17 cellular contexts compared by ENCODE assay signal in the genomic region with DNA sequence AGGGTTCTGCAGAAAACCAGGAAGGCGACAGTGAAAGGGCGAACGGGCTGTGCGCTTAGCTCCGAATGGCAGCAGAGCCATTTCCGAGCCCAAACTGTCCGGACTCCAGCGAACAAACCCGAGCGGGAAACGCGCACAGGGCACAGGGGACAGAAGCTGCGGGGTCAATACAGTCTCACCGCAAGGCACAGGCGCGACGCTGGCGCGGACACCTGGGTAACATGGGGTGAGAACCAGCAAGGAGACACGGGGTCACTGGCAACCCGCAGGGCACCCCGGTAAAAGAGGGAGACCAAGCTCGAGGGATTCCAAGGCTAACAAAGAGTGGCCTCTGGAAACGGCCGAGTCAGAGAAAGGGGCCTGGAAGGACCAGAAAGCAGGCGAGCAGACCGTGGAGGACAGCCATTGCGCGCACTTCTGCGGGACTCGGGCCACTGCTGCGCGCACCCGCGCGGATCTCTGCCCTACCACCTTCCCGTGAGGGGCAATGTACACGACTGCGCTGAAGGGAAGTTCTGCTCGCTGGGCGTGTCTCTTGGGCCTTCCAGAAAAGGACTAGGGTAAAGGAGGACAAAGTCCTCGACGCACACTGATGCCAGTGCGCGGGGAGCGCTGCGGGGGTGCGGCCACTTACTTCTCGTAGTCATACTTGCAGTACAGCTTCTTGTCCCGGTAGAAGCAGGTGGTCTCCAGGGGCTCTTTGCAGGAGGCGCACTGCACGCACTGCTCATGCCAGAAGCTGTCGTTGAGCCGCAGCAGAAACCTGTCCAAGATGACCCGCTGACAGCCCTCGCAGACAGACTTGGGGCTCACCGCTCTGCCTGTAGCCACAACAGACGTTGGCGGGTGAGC. TPM values are rescaled to one million over a fixed set of nuclear protein-coding genes. Genes with fewer than 3 reads are reported as not detected.
A peak's percentile ranks its signal among the peaks of the same experiment; 100 is the strongest.
DNase-seq lines count a peak whose midpoint lies in the region; ATAC-seq and TF ChIP-seq lines count a peak whose summit lies in the region.
"Had no signal": no experiment of that assay in that cellular context is flagged by ENCODE, and none has a peak within 500 bp of the region (broad histone marks: within the 10 kb centered on the region; RNA-seq: fewer than 3 reads in every experiment).

No MANE protein-coding gene starts in this region.

- no peak overlapping the region for H3K4me3 Mint-ChIP-seq in activated naive CD4-positive, alpha-beta T cell treated with anti-CD3 and anti-CD28 coated beads, Interleukin-2, amount 10 ng/mL, durations not matched to agents 7 days and 5 days
- peak overlapping the region; percentile 69 for H3K4me3 Mint-ChIP-seq in WTC11
- H3K4me3 Mint-ChIP-seq: activated naive CD8-positive, alpha-beta T cell treated with anti-CD3 and anti-CD28 coated beads for 36 hours; memory B cell had no signal

- no peak overlapping the region for H3K27ac ChIP-seq in suprapubic skin
- no peak overlapping the region for H3K27ac ChIP-seq in PC-9
- H3K27ac ChIP-seq: heart right ventricle, KMS-11 had no signal

- no peak for DNase-seq in activated naive CD4-positive, alpha-beta T cell treated with anti-CD3 and anti-CD28 coated beads, Interleukin-2, amount 10 ng/mL, durations not matched to agents 7 days and 5 days
- no peak for DNase-seq in activated naive CD4-positive, alpha-beta T cell (lab: John Stamatoyannopoulos, UW)
- DNase-seq in WTC11 (ENCODE audit: low spot score) (peak; percentile 50), left kidney (ENCODE audit: low read depth, low spot score) (peak; percentile 56), suprapubic skin (ENCODE audit: low spot score in 2 of 2) (no peak), HPDE6-E6E7 (ENCODE audit: extremely low spot score) (no peak), PC-9 (no peak)
- DNase-seq in stimulated activated CD8-positive, alpha-beta memory T cell treated with anti-CD3 and anti-CD28 coated beads, Interleukin-4, amount 100 ng/mL, for 48 hours = no peak
- DNase-seq: activated naive CD8-positive, alpha-beta T cell treated with anti-CD3 and anti-CD28 coated beads for 36 hours; DMS153; heart right ventricle; NCI-H510A; T1000 had no signal

- no peaks in the 10 kb centered on the region for H3K9me3 Mint-ChIP-seq in activated naive CD4-positive, alpha-beta T cell treated with anti-CD3 and anti-CD28 coated beads, Interleukin-2, amount 10 ng/mL, durations not matched to agents 7 days and 5 days
- H3K9me3 Mint-ChIP-seq in WTC11 = no peaks in the 10 kb centered on the region
- H3K9me3 Mint-ChIP-seq: activated naive CD8-positive, alpha-beta T cell treated with anti-CD3 and anti-CD28 coated beads for 36 hours; memory B cell had no signal

- peak; percentile 11 for ATAC-seq in WTC11
- ATAC-seq: esophagus mucosa had no signal

- no peaks in the 10 kb centered on the region for H4K20me1 ChIP-seq in PC-9 (ENCODE audit: insufficient read depth)

- 23% methylated on average over 46 of the region's 59 CpGs for WGBS in suprapubic skin

- H3K27me3 ChIP-seq in suprapubic skin (peaks cover 98% of the 10 kb centered on the region), PC-9 (ENCODE audit: insufficient read depth, low read depth) (peaks cover 34% of the 10 kb centered on the region)

- H3K27me3 Mint-ChIP-seq in activated naive CD4-positive, alpha-beta T cell treated with anti-CD3 and anti-CD28 coated beads, Interleukin-2, amount 10 ng/mL, durations not matched to agents 7 days and 5 days = peaks cover 91% of the 10 kb centered on the region
- H3K27me3 Mint-ChIP-seq in WTC11 (ENCODE audit: low read depth) = peaks cover 95% of the 10 kb centered on the region

- no peaks in the 10 kb centered on the region for H3F3A ChIP-seq in PC-9 (ENCODE audit: insufficient read depth, low read depth)

- H3K4me1 ChIP-seq in suprapubic skin (peaks cover 45% of the 10 kb centered on the region), PC-9 (replicated peaks; ENCODE audit: insufficient read depth) (no peaks in the 10 kb centered on the region)

- peak overlapping the region; percentile 76 for H3K27ac Mint-ChIP-seq in activated naive CD4-positive, alpha-beta T cell treated with anti-CD3 and anti-CD28 coated beads, Interleukin-2, amount 10 ng/mL, durations not matched to agents 7 days and 5 days
- H3K27ac Mint-ChIP-seq in WTC11 = no peak overlapping the region
- H3K27ac Mint-ChIP-seq: activated naive CD8-positive, alpha-beta T cell treated with anti-CD3 and anti-CD28 coated beads for 36 hours; memory B cell had no signal

- no TSS peak for BruUV-seq in PC-9 (replicated peaks; lab: Mats Ljungman, UMichigan)

- CTCF ChIA-PET in activated naive CD4-positive, alpha-beta T cell treated with anti-CD3 and anti-CD28 coated beads, Interleukin-2, amount 10 ng/mL, durations not matched to agents 7 days and 5 days (lab: Charles Lee) = interaction anchor here (0.6 to 4.1 kb wide), 2 partner anchors 16 kb away, joined by 3 to 30 read pairs; no protein-coding TSS in a partner anchor
- CTCF ChIA-PET in WTC11 (lab: Charles Lee) = interaction anchor here (1.0 to 7.9 kb wide), 5 partner anchors 8 to 223 kb away, joined by 3 to 137 read pairs (median 7); no protein-coding TSS in a partner anchor
- CTCF ChIA-PET in PC-9 (lab: Charles Lee) = no interaction called here

- no peak for TF ChIP-seq EP300 in suprapubic skin (IDR thresholded peaks at IDR 0.05)

- intact Hi-C loops in PC-9 (cut with micrococcal nuclease; ENCODE audit: unreplicated experiment) = no loop called here

- H3K4me1 Mint-ChIP-seq in activated naive CD4-positive, alpha-beta T cell treated with anti-CD3 and anti-CD28 coated beads, Interleukin-2, amount 10 ng/mL, durations not matched to agents 7 days and 5 days = peaks cover 7% of the 10 kb centered on the region
- peaks cover 80% of the 10 kb centered on the region for H3K4me1 Mint-ChIP-seq in WTC11

- no peaks in the 10 kb centered on the region for H3K9me2 ChIP-seq in PC-9 (ENCODE audit: insufficient read depth)

- TF ChIP-seq POLR2A in suprapubic skin (IDR thresholded peaks at IDR 0.05) = no peak

- H3K4me2 ChIP-seq in PC-9 = no peak overlapping the region
- H3K4me2 ChIP-seq: KMS-11 had no signal

- H3K79me2 ChIP-seq in PC-9 (ENCODE audit: low read depth) = no peaks in the 10 kb centered on the region

- H3K9me3 ChIP-seq in suprapubic skin = no peaks in the 10 kb centered on the region
- H3K9me3 ChIP-seq in PC-9 (ENCODE audit: insufficient read depth, low read depth) = no peaks in the 10 kb centered on the region
- H3K9me3 ChIP-seq: heart right ventricle had no signal

- H2AFZ ChIP-seq in PC-9 = no peak overlapping the region

- H3K4me3 ChIP-seq in suprapubic skin = peak overlapping the region; percentile 8
- no peak overlapping the region for H3K4me3 ChIP-seq in PC-9

- POLR2A ChIA-PET in WTC11 (lab: Charles Lee) (no interaction called here), PC-9 (lab: Charles Lee; ENCODE audit: unreplicated experiment) (no interaction called here)

- no peaks in the 10 kb centered on the region for H3K36me3 ChIP-seq in suprapubic skin
- H3K36me3 ChIP-seq in PC-9 (ENCODE audit: low read depth) = no peaks in the 10 kb centered on the region
- H3K36me3 ChIP-seq: heart right ventricle had no signal

- no peaks in the 10 kb centered on the region for H3K36me3 Mint-ChIP-seq in activated naive CD4-positive, alpha-beta T cell treated with anti-CD3 and anti-CD28 coated beads, Interleukin-2, amount 10 ng/mL, durations not matched to agents 7 days and 5 days
- H3K36me3 Mint-ChIP-seq in WTC11 = no peaks in the 10 kb centered on the region
- H3K36me3 Mint-ChIP-seq: activated naive CD8-positive, alpha-beta T cell treated with anti-CD3 and anti-CD28 coated beads for 36 hours; memory B cell had no signal

- TF ChIP-seq CTCF in WTC11 (IDR thresholded peaks at IDR 0.05) (no peak), suprapubic skin (IDR thresholded peaks at IDR 0.05) (no peak), PC-9 (conservative IDR thresholded peaks at IDR 0.05) (no peak)

TF ChIP-seq in WTC11, 78 proteins besides CTCF, POLR2A, EP300 and RAD21:
- TF ChIP-seq MAX (CRISPR knock-in tag; IDR thresholded peaks at IDR 0.05) = 0 out of 2 replicates have a peak, but pooled peaks have one; percentile 23
- TF ChIP-seq, protein P1, sequence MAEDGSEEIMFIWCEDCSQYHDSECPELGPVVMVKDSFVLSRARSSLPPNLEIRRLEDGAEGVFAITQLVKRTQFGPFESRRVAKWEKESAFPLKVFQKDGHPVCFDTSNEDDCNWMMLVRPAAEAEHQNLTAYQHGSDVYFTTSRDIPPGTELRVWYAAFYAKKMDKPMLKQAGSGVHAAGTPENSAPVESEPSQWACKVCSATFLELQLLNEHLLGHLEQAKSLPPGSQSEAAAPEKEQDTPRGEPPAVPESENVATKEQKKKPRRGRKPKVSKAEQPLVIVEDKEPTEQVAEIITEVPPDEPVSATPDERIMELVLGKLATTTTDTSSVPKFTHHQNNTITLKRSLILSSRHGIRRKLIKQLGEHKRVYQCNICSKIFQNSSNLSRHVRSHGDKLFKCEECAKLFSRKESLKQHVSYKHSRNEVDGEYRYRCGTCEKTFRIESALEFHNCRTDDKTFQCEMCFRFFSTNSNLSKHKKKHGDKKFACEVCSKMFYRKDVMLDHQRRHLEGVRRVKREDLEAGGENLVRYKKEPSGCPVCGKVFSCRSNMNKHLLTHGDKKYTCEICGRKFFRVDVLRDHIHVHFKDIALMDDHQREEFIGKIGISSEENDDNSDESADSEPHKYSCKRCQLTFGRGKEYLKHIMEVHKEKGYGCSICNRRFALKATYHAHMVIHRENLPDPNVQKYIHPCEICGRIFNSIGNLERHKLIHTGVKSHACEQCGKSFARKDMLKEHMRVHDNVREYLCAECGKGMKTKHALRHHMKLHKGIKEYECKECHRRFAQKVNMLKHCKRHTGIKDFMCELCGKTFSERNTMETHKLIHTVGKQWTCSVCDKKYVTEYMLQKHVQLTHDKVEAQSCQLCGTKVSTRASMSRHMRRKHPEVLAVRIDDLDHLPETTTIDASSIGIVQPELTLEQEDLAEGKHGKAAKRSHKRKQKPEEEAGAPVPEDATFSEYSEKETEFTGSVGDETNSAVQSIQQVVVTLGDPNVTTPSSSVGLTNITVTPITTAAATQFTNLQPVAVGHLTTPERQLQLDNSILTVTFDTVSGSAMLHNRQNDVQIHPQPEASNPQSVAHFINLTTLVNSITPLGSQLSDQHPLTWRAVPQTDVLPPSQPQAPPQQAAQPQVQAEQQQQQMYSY (CRISPR knock-in tag; IDR thresholded peaks at IDR 0.05) = peak; percentile 94
- TF ChIP-seq NR1H2 (CRISPR knock-in tag; IDR thresholded peaks at IDR 0.05) = no peak
- TF ChIP-seq ATF1 (CRISPR knock-in tag; IDR thresholded peaks at IDR 0.05) = no peak

RNA-seq across cellular contexts. Expression of gene LMX1A, which starts 3.8 kb away (rescaled TPM):
- total RNA-seq in WTC11 (2021) = not detected in 3 replicates
- under 1 TPM in 1 of 4 donors, not detected in 3; 0.44 TPM for total RNA-seq in suprapubic skin
- total RNA-seq in PC-9 (2021) = not detected in 2 replicates
- total RNA-seq: activated CD8-positive, alpha-beta memory T cell treated with anti-CD3 and anti-CD28 coated beads for 36 hours; activated naive CD8-positive, alpha-beta T cell treated with anti-CD3 and anti-CD28 coated beads for 36 hours had no signal

Comparison
In these comparisons a context has a peak if more than half of its experiments do, and no peak if none do; other contexts are left out.
1. DNase-seq: peak in WTC11 (single experiment) and left kidney (single experiment); none in activated naive CD4-positive, alpha-beta T cell treated with anti-CD3 and anti-CD28 coated beads, Interleukin-2, amount 10 ng/mL, durations not matched to agents 7 days and 5 days (single experiment), activated naive CD4-positive, alpha-beta T cell (0 of 4), suprapubic skin (0 of 2), stimulated activated CD8-positive, alpha-beta memory T cell treated with anti-CD3 and anti-CD28 coated beads, Interleukin-4, amount 100 ng/mL, for 48 hours (single experiment), HPDE6-E6E7 (single experiment) and PC-9 (0 of 2).